Comparison of ENCODE assay signal across 3 cellular contexts in the genomic region with DNA sequence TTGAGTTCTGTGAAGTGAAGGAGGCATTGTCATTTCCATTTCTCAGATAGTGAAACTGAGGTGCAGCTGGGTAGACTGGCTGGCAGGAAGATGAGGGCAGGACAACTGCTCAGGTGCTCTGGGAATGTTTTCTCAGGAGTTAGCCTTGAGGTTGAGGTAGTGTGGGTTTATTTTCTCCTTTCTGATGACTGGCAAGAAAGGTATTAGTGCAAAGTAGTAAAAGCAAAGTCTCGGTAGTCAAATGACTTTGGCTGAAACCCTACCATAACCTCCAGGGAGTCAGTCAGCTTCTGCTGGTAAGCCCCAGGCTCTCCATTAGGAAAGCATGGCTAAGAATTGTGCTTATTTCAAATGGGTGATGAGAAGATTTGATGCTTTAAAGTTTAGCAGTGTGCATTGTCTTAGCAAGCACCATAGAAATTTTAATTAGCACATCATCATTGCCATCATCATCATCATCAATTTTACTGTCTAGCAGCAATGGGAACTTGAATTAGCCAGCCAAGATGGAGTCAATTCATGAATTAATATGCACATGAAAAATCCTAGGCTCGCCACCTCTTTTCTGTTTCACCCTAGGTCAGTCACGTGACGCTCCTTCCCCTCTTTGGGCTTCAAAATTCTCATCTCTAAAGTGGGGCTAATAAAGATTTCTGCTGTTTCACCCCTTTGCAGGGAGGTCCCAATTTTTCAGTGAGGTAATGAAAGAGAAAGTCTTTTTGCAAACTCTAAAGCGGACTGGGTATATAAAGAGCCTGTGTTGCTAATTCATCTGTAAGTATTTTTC.
TF ChIP-seq lines count a peak whose summit lies in the region.

No MANE protein-coding gene starts in this region.

TF ChIP-seq in A549, 52 proteins besides CTCF, POLR2A, EP300 and RAD21:
- TF ChIP-seq NPAS2 (CRISPR knock-in tag; IDR thresholded peaks at IDR 0.05; ENCODE audit: borderline replicate concordance), result no peak
- TF ChIP-seq CBX2 (IDR thresholded peaks at IDR 0.05; ENCODE audit: borderline replicate concordance, low read depth), result no peak
- no peak for TF ChIP-seq FOXS1 (CRISPR knock-in tag; IDR thresholded peaks at IDR 0.05)
- no peak for TF ChIP-seq TP53 (CRISPR knock-in tag; IDR thresholded peaks at IDR 0.05)
- no peak for TF ChIP-seq ZC3H11A (IDR thresholded peaks at IDR 0.05)
- no peak for TF ChIP-seq EHF (CRISPR knock-in tag; IDR thresholded peaks at IDR 0.05)

TF ChIP-seq in IMR-90, 13 proteins besides CTCF, POLR2A, EP300 and RAD21:
- TF ChIP-seq, protein P1, sequence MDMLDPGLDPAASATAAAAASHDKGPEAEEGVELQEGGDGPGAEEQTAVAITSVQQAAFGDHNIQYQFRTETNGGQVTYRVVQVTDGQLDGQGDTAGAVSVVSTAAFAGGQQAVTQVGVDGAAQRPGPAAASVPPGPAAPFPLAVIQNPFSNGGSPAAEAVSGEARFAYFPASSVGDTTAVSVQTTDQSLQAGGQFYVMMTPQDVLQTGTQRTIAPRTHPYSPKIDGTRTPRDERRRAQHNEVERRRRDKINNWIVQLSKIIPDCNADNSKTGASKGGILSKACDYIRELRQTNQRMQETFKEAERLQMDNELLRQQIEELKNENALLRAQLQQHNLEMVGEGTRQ (IDR thresholded peaks at IDR 0.05; ENCODE audit: low read depth, low read length), result no peak
- no peak for TF ChIP-seq CEBPB (IDR thresholded peaks at IDR 0.05; ENCODE audit: low read depth, low read length)
- TF ChIP-seq FOS (IDR thresholded peaks at IDR 0.05; ENCODE audit: low read depth, low read length), result no peak
- TF ChIP-seq MAFK (IDR thresholded peaks at IDR 0.05; ENCODE audit: low read depth, low read length), result no peak

TF ChIP-seq in K562, 482 proteins besides CTCF, POLR2A, EP300 and RAD21:
- TF ChIP-seq RAD51 (IDR thresholded peaks at IDR 0.05; ENCODE audit: borderline replicate concordance, low read depth) (peak; percentile 61; the same call in 1 of the 2 replicates), ZNF707 (CRISPR knock-in tag; conservative IDR thresholded peaks at IDR 0.05) (no peak)
- TF ChIP-seq, protein P2, sequence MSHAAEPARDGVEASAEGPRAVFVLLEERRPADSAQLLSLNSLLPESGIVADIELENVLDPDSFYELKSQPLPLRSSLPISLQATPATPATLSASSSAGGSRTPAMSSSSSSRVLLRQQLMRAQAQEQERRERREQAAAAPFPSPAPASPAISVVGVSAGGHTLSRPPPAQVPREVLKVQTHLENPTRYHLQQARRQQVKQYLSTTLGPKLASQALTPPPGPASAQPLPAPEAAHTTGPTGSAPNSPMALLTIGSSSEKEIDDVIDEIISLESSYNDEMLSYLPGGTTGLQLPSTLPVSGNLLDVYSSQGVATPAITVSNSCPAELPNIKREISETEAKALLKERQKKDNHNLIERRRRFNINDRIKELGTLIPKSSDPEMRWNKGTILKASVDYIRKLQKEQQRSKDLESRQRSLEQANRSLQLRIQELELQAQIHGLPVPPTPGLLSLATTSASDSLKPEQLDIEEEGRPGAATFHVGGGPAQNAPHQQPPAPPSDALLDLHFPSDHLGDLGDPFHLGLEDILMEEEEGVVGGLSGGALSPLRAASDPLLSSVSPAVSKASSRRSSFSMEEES (CRISPR knock-in tag; IDR thresholded peaks at IDR 0.05), result peak; percentile 84
